In genomic region chr2:9842487-9843228, GRCh38 we compare ENCODE assay signal across 8 cellular contexts. TPM values are rescaled to one million over a fixed set of nuclear protein-coding genes. Genes with fewer than 3 reads are reported as not detected.
DNase-seq lines count a peak whose midpoint lies in the region; ATAC-seq, FAIRE-seq and TF ChIP-seq lines count a peak whose summit lies in the region.

No MANE protein-coding gene starts in this region.

- peaks cover 27% of the 10 kb centered on the region for H3K36me3 ChIP-seq in KOPT-K1 (ENCODE audit: insufficient read depth, low read length)
- no peaks in the 10 kb centered on the region for H3K36me3 ChIP-seq in mucosa of stomach (ENCODE audit: control insufficient read depth, insufficient read depth, low read length)

- DNase-seq in A549 (ENCODE audit: low read depth in 1 of 2, low spot score in 1 of 2), result no peak
- DNase-seq in cerebellar cortex (ENCODE audit: low spot score), result peak; percentile 9
- DNase-seq in GF-D8 (lab: John Stamatoyannopoulos, UW), result no peak
- no peak for DNase-seq in NCI-H510A treated with DMSO at 0.1 percent for 48 hours (lab: John Stamatoyannopoulos, UW)
- no peak for DNase-seq in hepatic stellate cell (ENCODE audit: low spot score)
- DNase-seq in iPS-NIHi7 (ENCODE audit: extremely low spot score), result no peak

- 15% methylated on average over 20 of the region's 21 CpGs for WGBS in A549 (ENCODE audit: missing lambda C conversion rate)

- peak overlapping the region; percentile 73 for H3K4me3 ChIP-seq in A549
- H3K4me3 ChIP-seq in mucosa of stomach (ENCODE audit: low read length), result peak overlapping the region; percentile 96

- TF ChIP-seq RAD21 in A549 (conservative IDR thresholded peaks at IDR 0.05 in 1 of 2, IDR thresholded peaks at IDR 0.05 in 1 of 2), result no peak

- no peaks in the 10 kb centered on the region for H3K27me3 ChIP-seq in mucosa of stomach (ENCODE audit: control insufficient read depth, insufficient read depth, low read length)

- peak overlapping the region; percentile 81 for H3K9ac ChIP-seq in mucosa of stomach (ENCODE audit: low read length)

- TF ChIP-seq CTCF in A549 (IDR thresholded peaks at IDR 0.05), result no peak

- no peak for FAIRE-seq in A549 (lab: Jason Lieb, UNC)

- no peak for ATAC-seq in A549

- H3K27ac ChIP-seq in A549 (peak overlapping the region; percentile 95), KOPT-K1 (ENCODE audit: low read depth, low read length, poor library complexity, severe bottlenecking) (peak overlapping the region; percentile 89)

- POLR2A ChIA-PET in A549 (lab: Yijun Ruan, JAX), result interaction anchor here (0.8 to 1.9 kb wide), 28 partner anchors 8 to 606 kb away, joined by 3 to 14 read pairs (median 5); partner anchors contain the start of genes ADAM17, KLF11 and ODC1

- H3K4me1 ChIP-seq in A549 (peaks cover 18% of the 10 kb centered on the region; the same call in 2 of the 3 replicates), mucosa of stomach (ENCODE audit: control insufficient read depth, insufficient read depth, low read length) (peaks cover 18% of the 10 kb centered on the region)

- no peak for TF ChIP-seq POLR2A in A549 (IDR thresholded peaks at IDR 0.05; ENCODE audit: low read length)

- TF ChIP-seq EP300 in A549 (IDR thresholded peaks at IDR 0.05), result no peak

- CTCF ChIA-PET in A549 (lab: Yijun Ruan, JAX), result interaction anchor here (0.9 to 5.6 kb wide), 12 partner anchors 12 to 216 kb away, joined by 3 to 42 read pairs (median 4); no protein-coding TSS in a partner anchor

- H3K9me3 ChIP-seq in A549, result no peaks in the 10 kb centered on the region
- H3K9me3 ChIP-seq in KOPT-K1 (ENCODE audit: insufficient read depth, low read length, poor library complexity, severe bottlenecking), result no peaks in the 10 kb centered on the region
- no peaks in the 10 kb centered on the region for H3K9me3 ChIP-seq in mucosa of stomach (ENCODE audit: control insufficient read depth, low read length)

- H3K4me2 ChIP-seq in A549, result peak overlapping the region; percentile 78

TF ChIP-seq in A549, 52 proteins besides CTCF, POLR2A, EP300 and RAD21:
- TF ChIP-seq EHMT2 (IDR thresholded peaks at IDR 0.05; ENCODE audit: low read depth), result no peak
- 0 out of 2 replicates have a peak, but pooled peaks have one; percentile 7 for TF ChIP-seq HDAC2 (IDR thresholded peaks at IDR 0.05)
- TF ChIP-seq HOXB5 (CRISPR knock-in tag; IDR thresholded peaks at IDR 0.05), result peak; percentile 80; the same call in 1 of the 2 replicates

RNA-seq across cellular contexts. Expression of gene TAF1B, which starts 0.6 kb away (rescaled TPM):
- 40.8 and 51.7 TPM in 2 replicates for polyA plus RNA-seq in A549 (2011; rRNA removed)
- 9.8 TPM in 2 replicates for polyA plus RNA-seq in A549 (2012; cell fraction: cytosol; rRNA removed)
- polyA plus RNA-seq in A549 (2012; cell fraction: nucleus; rRNA removed), result 5.3 and 7.4 TPM in 2 replicates
- 32.4 to 40.6 TPM (median 37.0 TPM) in 3 replicates for polyA plus RNA-seq in A549 (2017; fragmentation: RNase III; extraction: RNeasy Plus Mini Kit Qiagen cat#74134 plus additional on column Dnase treatment)
- polyA minus RNA-seq in A549 (2011; rRNA and poly(A)+ RNA removed), result 43.1 and 45.5 TPM in 2 replicates
